Comparison of ENCODE assay signal across 13 cellular contexts in the genomic region with DNA sequence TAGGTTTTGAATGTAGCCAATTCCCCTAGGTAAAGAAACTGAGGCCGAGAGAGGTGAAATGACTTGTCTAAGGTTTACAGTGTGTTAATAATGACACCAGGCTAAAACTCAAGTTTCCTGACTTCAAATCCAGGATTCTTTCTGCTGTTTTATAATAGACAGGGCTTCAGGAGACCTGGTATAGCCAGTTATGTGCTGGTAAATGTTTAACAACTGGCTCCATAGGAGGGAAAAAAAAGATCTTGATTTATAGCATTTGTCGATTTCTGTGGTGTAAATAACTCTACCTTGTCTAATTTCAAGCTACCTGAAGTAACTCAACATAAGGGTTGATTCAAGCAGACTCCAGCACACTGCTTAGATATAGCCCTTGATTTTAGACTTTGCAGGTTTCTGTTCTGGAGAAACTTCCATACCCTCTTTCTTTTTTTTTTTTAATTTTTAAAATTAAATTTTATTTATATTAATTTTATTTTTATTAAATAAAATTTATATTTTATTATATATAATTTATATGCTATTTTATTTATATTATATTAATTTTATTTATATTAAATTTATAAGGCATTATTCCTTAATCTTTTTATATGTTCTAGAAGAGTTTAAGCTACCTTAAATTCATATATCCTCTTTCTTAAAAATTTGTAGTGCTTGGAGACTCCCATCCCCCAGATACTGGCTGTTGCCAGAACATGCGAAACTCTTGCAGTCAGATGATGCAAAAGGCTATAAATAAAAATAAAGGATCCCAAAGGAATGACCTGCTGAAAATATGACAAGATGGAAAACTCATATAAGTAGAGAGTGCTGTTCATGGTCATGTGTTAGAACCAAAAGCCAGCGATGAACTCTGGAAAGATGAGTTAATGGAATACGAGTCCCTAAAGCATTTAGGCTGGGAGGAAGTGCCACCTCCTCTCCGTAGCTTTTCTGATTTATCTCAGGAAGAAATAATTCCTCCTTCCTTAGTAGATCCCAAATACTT. TPM values are rescaled to one million over a fixed set of nuclear protein-coding genes. Genes with fewer than 3 reads are reported as not detected.
DNase-seq lines count a peak whose midpoint lies in the region; FAIRE-seq and TF ChIP-seq lines count a peak whose summit lies in the region.
"Had no signal": no experiment of that assay in that cellular context is flagged by ENCODE, and none has a peak within 500 bp of the region (broad histone marks: within the 10 kb centered on the region; RNA-seq: fewer than 3 reads in every experiment).

No MANE protein-coding gene starts in this region.

- DNase-seq in GM04503 (ENCODE audit: low read depth), result peak; percentile 62
- no peak for DNase-seq in chondrocyte (ENCODE audit: low spot score)
- no peak for DNase-seq in kidney
- DNase-seq in Ammon's horn (ENCODE audit: low spot score), result no peak
- DNase-seq in NCI-H1930 (lab: John Stamatoyannopoulos, UW), result no peak
- DNase-seq in stimulated activated CD4-positive, alpha-beta T cell treated with anti-CD3 and anti-CD28 coated beads, Interleukin-2, amount 100 ng/mL, for 24 hours, result no peak
- no peak for DNase-seq in globus pallidus (ENCODE audit: low spot score)
- DNase-seq: anterior cingulate cortex; glutamatergic neuron; NCI-H1092; stimulated activated CD4-positive, alpha-beta T cell treated with anti-CD3 and anti-CD28 coated beads, Interleukin-1b, Interleukin-23, amount 100 ng/mL, for 48 hours had no signal

- H3K9ac ChIP-seq in kidney (ENCODE audit: low read length in 2 of 2) (no peak overlapping the region), stomach smooth muscle (ENCODE audit: low read length in 2 of 2) (peak overlapping the region in 1 of 2 donors; percentile 6)

- H3K4me3 Mint-ChIP-seq in chondrocyte (ENCODE audit: unreplicated experiment), result no peak overlapping the region

- H3K27me3 Mint-ChIP-seq in chondrocyte (ENCODE audit: low read depth), result no peaks in the 10 kb centered on the region

- no peaks in the 10 kb centered on the region for H3K9me3 Mint-ChIP-seq in chondrocyte (ENCODE audit: low read depth)

- intact Hi-C loops in kidney (cut with DNase I), result no loop called here

- no peaks in the 10 kb centered on the region for H3K36me3 Mint-ChIP-seq in chondrocyte (ENCODE audit: low read depth)

- no peak for TF ChIP-seq CTCF in chondrocyte (IDR thresholded peaks at IDR 0.05)
- no peak for TF ChIP-seq CTCF in kidney (IDR thresholded peaks at IDR 0.05; ENCODE audit: borderline replicate concordance, extremely low read depth, insufficient read depth)

- H3K36me3 ChIP-seq in kidney (ENCODE audit: control insufficient read depth in 1 of 2, insufficient read depth in 2 of 2, low read length in 2 of 2) (no peaks in the 10 kb centered on the region), stomach smooth muscle (ENCODE audit: control insufficient read depth in 2 of 2, insufficient read depth in 2 of 2, low read length in 2 of 2) (no peaks in the 10 kb centered on the region)

- H3K4me3 ChIP-seq in kidney (ENCODE audit: low read length in 2 of 2), result peak overlapping the region in 1 of 2 donors; percentile 15
- H3K4me3 ChIP-seq in stomach smooth muscle (ENCODE audit: low read length in 2 of 2), result peak overlapping the region in 1 of 2 donors; percentile 29

- peaks cover 12 to 21% of the 10 kb centered on the region in 2 donors for H3K4me1 ChIP-seq in kidney (ENCODE audit: control insufficient read depth in 1 of 2, insufficient read depth in 1 of 2, low read depth in 1 of 2, low read length in 2 of 2)
- H3K4me1 ChIP-seq in stomach smooth muscle (ENCODE audit: control insufficient read depth, insufficient read depth, low read length), result peaks cover 32% of the 10 kb centered on the region

- no peaks in the 10 kb centered on the region for H3K27me3 ChIP-seq in stomach smooth muscle (ENCODE audit: control insufficient read depth in 1 of 2, insufficient read depth in 2 of 2, low read length in 2 of 2)

- H3K27ac Mint-ChIP-seq in chondrocyte (ENCODE audit: unreplicated experiment), result peak overlapping the region; percentile 94

- H3K27ac ChIP-seq in kidney (ENCODE audit: low read depth in 2 of 2, low read length in 2 of 2), result peak overlapping the region; percentile 16 to 66
- peak overlapping the region; percentile 67 for H3K27ac ChIP-seq in stomach smooth muscle (ENCODE audit: low read length)
- H3K27ac ChIP-seq: HL-60 had no signal

- H3K9me3 ChIP-seq in kidney (ENCODE audit: control insufficient read depth in 1 of 2, low read length in 2 of 2) (no peaks in the 10 kb centered on the region), stomach smooth muscle (ENCODE audit: control insufficient read depth in 2 of 2, low read length in 2 of 2) (no peaks in the 10 kb centered on the region)

- H3K4me1 Mint-ChIP-seq in chondrocyte (ENCODE audit: low read depth), result peaks cover 75% of the 10 kb centered on the region

- FAIRE-seq in kidney (lab: Jason Lieb, UNC), result peak; percentile 37

RNA-seq across cellular contexts. Expression of gene SRSF10, which starts 35.4 kb away (rescaled TPM):
- total RNA-seq in chondrocyte (86.0 to 113 TPM (median 92.0 TPM) in 3 replicates), kidney (96.2 TPM)
- polyA plus RNA-seq in kidney (ENCODE audit: insufficient read depth, low read depth, low replicate concordance), result 48.5 TPM

RNA-seq across cellular contexts. Expression of gene PNRC2, which starts 55.9 kb away (rescaled TPM):
- total RNA-seq in chondrocyte (52.9 to 62.6 TPM (median 54.2 TPM) in 3 replicates), kidney (107 TPM)
- 86.3 TPM for polyA plus RNA-seq in kidney (ENCODE audit: insufficient read depth, low read depth, low replicate concordance)
